ENCODE assay signal across 8 cellular contexts in genomic region chr14:95507174-95507573, GRCh38. TPM values are rescaled to one million over a fixed set of nuclear protein-coding genes. Genes with fewer than 3 reads are reported as not detected.
DNase-seq lines count a peak whose midpoint lies in the region; ATAC-seq and TF ChIP-seq lines count a peak whose summit lies in the region.

No MANE protein-coding gene starts in this region.

- H3K9me3 ChIP-seq in lung (ENCODE audit: control insufficient read depth in 2 of 2, insufficient read depth in 1 of 2, low read length in 1 of 2): no peaks in the 10 kb centered on the region

- H3K36me3 ChIP-seq in lung (ENCODE audit: control insufficient read depth in 2 of 2, insufficient read depth in 2 of 2, low read length in 2 of 2): peaks cover 0 to 4% of the 10 kb centered on the region in 2 donors

- 22 to 44% methylated on average over 8 of the region's 8 CpGs for WGBS in lung, 2 donors

- DNase-seq in AG08395 (ENCODE audit: low spot score): peak; percentile 96
- peak; percentile 94 for DNase-seq in LHCN-M2 (ENCODE audit: low read depth)
- peak; percentile 55 to 87 for DNase-seq in T47D (ENCODE audit: low read depth in 1 of 2, low spot score in 1 of 2)
- peak; percentile 65 for DNase-seq in lung (ENCODE audit: low spot score)
- no peak for DNase-seq in globus pallidus (ENCODE audit: low spot score)
- DNase-seq in NCI-H2227 treated with DMSO at 0.1 percent for 48 hours (lab: John Stamatoyannopoulos, UW): no peak

- no peak overlapping the region for H3K4me3 ChIP-seq in lung

- in situ Hi-C loops in T47D (cut with HindIII; ENCODE audit: low pct_unique_long_range_greater_than_20kb, low sequenced_read_pairs): no loop called here

- H3K27ac ChIP-seq in lung (ENCODE audit: low read depth in 1 of 2, low read length in 1 of 2): peak overlapping the region; percentile 52 to 65

- peaks cover 11 to 13% of the 10 kb centered on the region in 2 donors for H3K4me1 ChIP-seq in lung (ENCODE audit: control insufficient read depth in 2 of 2, insufficient read depth in 2 of 2, low read length in 2 of 2)

- H3K27me3 ChIP-seq in lung (ENCODE audit: control insufficient read depth, insufficient read depth): no peaks in the 10 kb centered on the region

- ATAC-seq in lung (ENCODE audit: insufficient read depth, low FRiP score): peak; percentile 74
- ATAC-seq in HG02970 (IDR thresholded peaks at IDR 0.05; ENCODE audit: low FRiP score, unreplicated experiment): no peak
- no peak for ATAC-seq in GM21390 (IDR thresholded peaks at IDR 0.05; ENCODE audit: unreplicated experiment)

- no peak for TF ChIP-seq CTCF in lung (IDR thresholded peaks at IDR 0.05; ENCODE audit: control extremely low read depth, extremely low read depth)

RNA-seq across cellular contexts. Expression of gene SYNE3, which starts 9.3 kb away (rescaled TPM):
- total RNA-seq in LHCN-M2 (2014; rRNA removed) (8.4 and 12.5 TPM in 2 replicates), lung (10 to 100 TPM in 1 of 2 donors, 1 to 10 TPM in 1; 8.4 to 30.5 TPM)
- 3.2 TPM for polyA plus RNA-seq in LHCN-M2 (2012)
- polyA plus RNA-seq in lung: 1 to 10 TPM; 2.7 to 3.7 TPM

RNA-seq across cellular contexts. Expression of gene GLRX5, which starts 27.7 kb away (rescaled TPM):
- 39.9 and 46.9 TPM in 2 replicates for total RNA-seq in LHCN-M2 (2014; rRNA removed)
- 37.3 TPM for polyA plus RNA-seq in LHCN-M2 (2012)
- total RNA-seq in lung: 10 to 100 TPM; 22.4 to 35.6 TPM
- polyA plus RNA-seq in lung: 10 to 100 TPM; 27.3 to 30.9 TPM

Comparison
In these comparisons a context has a peak if more than half of its experiments do, and no peak if none do; other contexts are left out.
1. DNase-seq: peak in AG08395 (single experiment), LHCN-M2 (single experiment), T47D (2 of 2) and lung (single experiment); none in globus pallidus (single experiment) and NCI-H2227 treated with DMSO at 0.1 percent for 48 hours (single experiment).